Comparison of ENCODE assay signal across 19 cellular contexts in the genomic region with DNA sequence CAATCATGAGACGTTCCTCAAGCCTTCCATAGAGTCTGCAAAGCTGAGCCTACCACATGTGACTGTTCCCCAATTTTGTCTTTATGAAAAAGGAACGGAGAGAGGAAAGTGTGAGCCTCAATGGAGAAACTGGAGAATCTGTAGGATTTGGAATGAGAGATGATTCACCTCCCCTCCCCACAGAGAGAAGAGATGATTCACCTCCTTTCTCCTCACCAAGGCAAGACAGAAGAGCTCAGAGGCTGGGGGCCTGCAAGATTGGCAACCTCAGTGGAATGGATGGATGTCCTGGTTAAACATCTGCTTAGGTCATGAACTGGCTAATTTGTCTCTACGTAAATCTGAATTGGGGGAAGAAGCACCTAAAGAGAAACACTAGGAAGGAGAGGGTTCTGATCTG. TPM values are rescaled to one million over a fixed set of nuclear protein-coding genes. Genes with fewer than 3 reads are reported as not detected.
DNase-seq lines count a peak whose midpoint lies in the region; ATAC-seq, FAIRE-seq and TF ChIP-seq lines count a peak whose summit lies in the region.
"Had no signal": no experiment of that assay in that cellular context is flagged by ENCODE, and none has a peak within 500 bp of the region (broad histone marks: within the 10 kb centered on the region; RNA-seq: fewer than 3 reads in every experiment).

No MANE protein-coding gene starts in this region.

- H2AFZ ChIP-seq in mammary epithelial cell (ENCODE audit: low read depth, low read length), result peak overlapping the region; percentile 18

- H3K9me3 ChIP-seq in mammary epithelial cell (replicated peaks; ENCODE audit: insufficient read depth, low read length) (no peaks in the 10 kb centered on the region), endodermal cell (ENCODE audit: control insufficient read depth, low read length) (no peaks in the 10 kb centered on the region)
- H3K9me3 ChIP-seq: Caco-2 had no signal

- H3K27ac Mint-ChIP-seq in endodermal cell, result no peak overlapping the region
- H3K27ac Mint-ChIP-seq in stimulated activated naive B cell treated with anti-CD40 and anti-IgM and Interleukin-4, amounts not matched to agents 10 μg/mL and 1 μg/mL and 100 μg/mL, for 72 hours, result no peak overlapping the region
- H3K27ac Mint-ChIP-seq: activated CD4-positive, alpha-beta T cell treated with anti-CD3 and anti-CD28 coated beads, Interleukin-2, amount 10 ng/mL, durations not matched to agents 24 days and 14 days; activated naive CD4-positive, alpha-beta T cell treated with anti-CD3 and anti-CD28 coated beads, Interleukin-2, amount 50 U/mL, for 24 hours had no signal

- DNase-seq in Daoy (ENCODE audit: low read depth), result peak; percentile 38
- DNase-seq in RCC 7860 (ENCODE audit: low spot score), result peak; percentile 37
- DNase-seq in mammary epithelial cell, result peak; percentile 56
- DNase-seq in kidney epithelial cell (ENCODE audit: low read depth), result peak; percentile 16
- no peak for DNase-seq in endodermal cell
- no peak for DNase-seq in stimulated activated naive B cell treated with anti-CD40 and anti-IgM and Interleukin-4, amounts not matched to agents 10 μg/mL and 1 μg/mL and 100 μg/mL, for 72 hours
- DNase-seq in NCI-H446 (lab: John Stamatoyannopoulos, UW), result no peak
- DNase-seq: activated CD4-positive, alpha-beta T cell treated with anti-CD3 and anti-CD28 coated beads, Interleukin-2, amount 10 ng/mL, durations not matched to agents 24 days and 14 days; activated T-cell treated with anti-CD3 and anti-CD28 coated beads for 4 hours; AML-193; Caco-2; central memory CD4-positive, alpha-beta T cell; GF-D8; NCI-H2029; NCI-H524 treated with DMSO at 0.1 percent for 48 hours; T-helper 9 cell had no signal

- no peaks in the 10 kb centered on the region for H3K36me3 Mint-ChIP-seq in endodermal cell (ENCODE audit: low read depth)
- no peaks in the 10 kb centered on the region for H3K36me3 Mint-ChIP-seq in stimulated activated naive B cell treated with anti-CD40 and anti-IgM and Interleukin-4, amounts not matched to agents 10 μg/mL and 1 μg/mL and 100 μg/mL, for 72 hours
- H3K36me3 Mint-ChIP-seq: activated naive CD4-positive, alpha-beta T cell treated with anti-CD3 and anti-CD28 coated beads, Interleukin-2, amount 50 U/mL, for 24 hours had no signal

- H3K9ac ChIP-seq in mammary epithelial cell (ENCODE audit: insufficient read depth, low read length) (no peak overlapping the region), endodermal cell (ENCODE audit: extremely low read depth, low read length, poor library complexity, severe bottlenecking) (no peak overlapping the region)

- no TSS peak for BruUV-seq in mammary epithelial cell (replicated peaks; lab: Mats Ljungman, UMichigan)

- H3K36me3 ChIP-seq in mammary epithelial cell (ENCODE audit: insufficient read depth, low read length), result no peaks in the 10 kb centered on the region
- no peaks in the 10 kb centered on the region for H3K36me3 ChIP-seq in kidney epithelial cell (ENCODE audit: control insufficient read depth, insufficient read depth, low read length)
- no peaks in the 10 kb centered on the region for H3K36me3 ChIP-seq in endodermal cell (ENCODE audit: control insufficient read depth, insufficient read depth, low read length)

- no peak overlapping the region for H3K4me3 ChIP-seq in mammary epithelial cell (replicated peaks in 1 of 3; ENCODE audit: insufficient read depth in 1 of 3, low read depth in 2 of 3, low read length in 3 of 3)
- no peak overlapping the region for H3K4me3 ChIP-seq in kidney epithelial cell (ENCODE audit: low read depth, low read length)
- H3K4me3 ChIP-seq in endodermal cell (ENCODE audit: low read length), result no peak overlapping the region

- intact Hi-C loops in mammary epithelial cell (cut with micrococcal nuclease), result no loop called here

- H4K20me1 ChIP-seq in mammary epithelial cell (ENCODE audit: insufficient read depth, low read length), result no peaks in the 10 kb centered on the region

- FAIRE-seq in RCC 7860 (lab: Jason Lieb, UNC), result no peak

- no peak for TF ChIP-seq CTCF in mammary epithelial cell (conservative IDR thresholded peaks at IDR 0.05 in 1 of 2, IDR thresholded peaks at IDR 0.05 in 1 of 2; ENCODE audit: extremely low read depth in 1 of 2, insufficient read depth in 1 of 2, low read depth in 1 of 2, low read length in 2 of 2)
- no peak for TF ChIP-seq CTCF in kidney epithelial cell (IDR thresholded peaks at IDR 0.05; ENCODE audit: insufficient read depth, low read length, poor library complexity, severe bottlenecking)
- no peak for TF ChIP-seq CTCF in endodermal cell (conservative IDR thresholded peaks at IDR 0.05)

- peaks cover 12% of the 10 kb centered on the region for H3K4me1 ChIP-seq in mammary epithelial cell (ENCODE audit: insufficient read depth, low read length)
- H3K4me1 ChIP-seq in endodermal cell (ENCODE audit: control insufficient read depth, insufficient read depth, low read length), result no peaks in the 10 kb centered on the region
- H3K4me1 ChIP-seq: Caco-2 had no signal

- H3K27me3 ChIP-seq in mammary epithelial cell (ENCODE audit: insufficient read depth, low read length), result no peaks in the 10 kb centered on the region
- no peaks in the 10 kb centered on the region for H3K27me3 ChIP-seq in kidney epithelial cell (ENCODE audit: control insufficient read depth, insufficient read depth, low read length)
- no peaks in the 10 kb centered on the region for H3K27me3 ChIP-seq in endodermal cell (ENCODE audit: control insufficient read depth, insufficient read depth, low read length, poor library complexity, severe bottlenecking)

- H3K79me2 ChIP-seq in mammary epithelial cell (ENCODE audit: insufficient read depth, low read length), result no peaks in the 10 kb centered on the region

- CTCF ChIA-PET in mammary epithelial cell (lab: Charles Lee; ENCODE audit: low non-redundant PET), result no interaction called here

- no peak for ATAC-seq in GM19452 (IDR thresholded peaks at IDR 0.05; ENCODE audit: unreplicated experiment)
- no peak for ATAC-seq in stimulated activated naive B cell treated with anti-CD40 and anti-IgM and Interleukin-4, amounts not matched to agents 10 μg/mL and 1 μg/mL and 100 μg/mL, for 72 hours (replicated peaks)

- in situ Hi-C loops in mammary epithelial cell (cut with MboI; ENCODE audit: low sequenced_read_pairs in 2 of 2), result no loop called here

- H3K4me3 Mint-ChIP-seq in endodermal cell, result no peak overlapping the region
- no peak overlapping the region for H3K4me3 Mint-ChIP-seq in stimulated activated naive B cell treated with anti-CD40 and anti-IgM and Interleukin-4, amounts not matched to agents 10 μg/mL and 1 μg/mL and 100 μg/mL, for 72 hours
- H3K4me3 Mint-ChIP-seq: activated CD4-positive, alpha-beta T cell treated with anti-CD3 and anti-CD28 coated beads, Interleukin-2, amount 10 ng/mL, durations not matched to agents 24 days and 14 days; activated naive CD4-positive, alpha-beta T cell treated with anti-CD3 and anti-CD28 coated beads, Interleukin-2, amount 50 U/mL, for 24 hours; nephron had no signal

- dilution Hi-C loops in mammary epithelial cell (cut with HindIII; ENCODE audit: low sequenced_read_pairs), result no loop called here

- no peak overlapping the region for H3K4me2 ChIP-seq in mammary epithelial cell (ENCODE audit: insufficient read depth, low read depth, low read length)

- WGBS in mammary epithelial cell (ENCODE audit: low coverage, missing lambda C conversion rate), result 89% methylated on average over 3 of the region's 3 CpGs
- WGBS in endodermal cell (ENCODE audit: insufficient coverage in 1 of 2, insufficient read length in 1 of 2), 2 experiments, result 90 to 98% methylated on average over 2 of the region's 3 CpGs

- no peaks in the 10 kb centered on the region for H3K27me3 Mint-ChIP-seq in endodermal cell (ENCODE audit: insufficient read depth)
- peaks cover 6 to 13% of the 10 kb centered on the region in 2 donors for H3K27me3 Mint-ChIP-seq in stimulated activated naive B cell treated with anti-CD40 and anti-IgM and Interleukin-4, amounts not matched to agents 10 μg/mL and 1 μg/mL and 100 μg/mL, for 72 hours
- H3K27me3 Mint-ChIP-seq: activated naive CD4-positive, alpha-beta T cell treated with anti-CD3 and anti-CD28 coated beads, Interleukin-2, amount 50 U/mL, for 24 hours had no signal

- H3K27ac ChIP-seq in mammary epithelial cell (ENCODE audit: insufficient read depth, low read depth, low read length), result no peak overlapping the region
- H3K27ac ChIP-seq in endodermal cell (ENCODE audit: low read depth, low read length), result no peak overlapping the region

- no peaks in the 10 kb centered on the region for H3K4me1 Mint-ChIP-seq in endodermal cell
- H3K4me1 Mint-ChIP-seq in stimulated activated naive B cell treated with anti-CD40 and anti-IgM and Interleukin-4, amounts not matched to agents 10 μg/mL and 1 μg/mL and 100 μg/mL, for 72 hours, result no peaks in the 10 kb centered on the region
- H3K4me1 Mint-ChIP-seq: activated naive CD4-positive, alpha-beta T cell treated with anti-CD3 and anti-CD28 coated beads, Interleukin-2, amount 50 U/mL, for 24 hours had no signal

- no peaks in the 10 kb centered on the region for H3K9me3 Mint-ChIP-seq in endodermal cell
- peaks cover 2 to 4% of the 10 kb centered on the region in 2 donors for H3K9me3 Mint-ChIP-seq in stimulated activated naive B cell treated with anti-CD40 and anti-IgM and Interleukin-4, amounts not matched to agents 10 μg/mL and 1 μg/mL and 100 μg/mL, for 72 hours
- H3K9me3 Mint-ChIP-seq: activated CD4-positive, alpha-beta T cell treated with anti-CD3 and anti-CD28 coated beads, Interleukin-2, amount 10 ng/mL, durations not matched to agents 24 days and 14 days; activated naive CD4-positive, alpha-beta T cell treated with anti-CD3 and anti-CD28 coated beads, Interleukin-2, amount 50 U/mL, for 24 hours; nephron had no signal

RNA-seq across cellular contexts. Expression of gene MOCS2, which starts 17.0 kb away (rescaled TPM):
- 97.1 and 117 TPM in 2 replicates for total RNA-seq in Daoy (2014; rRNA removed; shearing (Covaris generic))
- total RNA-seq in mammary epithelial cell (10 to 100 TPM; 32.0 to 43.1 TPM), kidney epithelial cell (28.1 and 32.0 TPM in 2 replicates), endodermal cell (10 to 100 TPM; 18.8 to 28.5 TPM)
- 39.8 TPM for polyA plus RNA-seq in mammary epithelial cell
- polyA minus RNA-seq in mammary epithelial cell, result 39.5 TPM
- polyA plus RNA-seq in endodermal cell (2013, experiment 1 of 2), result 29.2 TPM
- polyA plus RNA-seq in endodermal cell (2013, experiment 2 of 2), result 27.4 TPM

Comparison
In these comparisons a context has a peak if more than half of its experiments do, and no peak if none do; other contexts are left out.
1. DNase-seq: peak in Daoy (single experiment), RCC 7860 (single experiment), mammary epithelial cell (single experiment) and kidney epithelial cell (single experiment); none in endodermal cell (single experiment), stimulated activated naive B cell treated with anti-CD40 and anti-IgM and Interleukin-4, amounts not matched to agents 10 μg/mL and 1 μg/mL and 100 μg/mL, for 72 hours (single experiment) and NCI-H446 (0 of 2).